Comparison of ENCODE assay signal across 1 cellular context in the genomic region with DNA sequence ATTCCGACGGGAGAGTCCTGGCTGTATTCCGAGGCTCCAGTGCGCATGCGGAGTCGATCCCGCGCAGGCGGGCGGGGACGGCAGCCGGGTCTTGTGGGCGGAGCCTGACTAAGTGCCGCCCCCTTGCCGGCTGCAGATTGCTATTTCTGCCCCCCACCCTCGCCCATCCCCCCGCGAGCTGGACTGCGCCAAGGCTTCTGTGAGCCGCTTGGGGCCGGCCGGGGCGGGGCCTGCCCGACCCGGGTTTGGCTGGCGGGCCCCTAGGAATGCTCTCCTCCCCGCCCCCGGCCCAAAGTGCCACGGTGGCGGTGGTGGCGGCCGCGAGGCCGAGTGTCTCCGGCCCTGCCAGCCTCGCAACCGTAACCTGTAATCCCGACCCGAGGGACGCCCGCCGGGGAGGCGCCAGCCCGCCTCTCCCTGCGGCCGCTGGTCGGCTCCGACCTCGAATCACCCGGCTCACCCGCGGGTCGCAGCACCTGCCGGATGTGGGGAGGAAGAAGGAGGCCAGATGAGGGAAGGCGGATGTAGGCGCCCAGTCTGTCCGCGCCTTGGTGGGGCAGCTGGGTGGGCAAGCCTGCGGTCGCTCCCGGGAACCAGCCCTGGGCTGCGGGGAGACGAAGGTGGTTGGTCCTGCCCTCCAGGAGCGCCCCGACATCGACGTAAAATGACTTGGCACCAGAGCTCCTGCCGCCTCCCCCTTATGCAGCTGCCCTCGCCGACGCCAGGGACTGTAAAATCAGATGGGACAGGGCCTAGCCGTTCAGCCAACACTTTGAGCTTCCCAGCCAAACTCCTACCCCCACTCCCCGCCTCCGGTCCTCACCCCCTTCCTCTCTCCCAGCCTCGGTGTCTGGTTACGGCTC.
TF ChIP-seq lines count a peak whose summit lies in the region.

No MANE protein-coding gene starts in this region.

TF ChIP-seq in A549, 52 proteins besides CTCF, POLR2A, EP300 and RAD21 (continued from another document):
- TF ChIP-seq, protein P1, sequence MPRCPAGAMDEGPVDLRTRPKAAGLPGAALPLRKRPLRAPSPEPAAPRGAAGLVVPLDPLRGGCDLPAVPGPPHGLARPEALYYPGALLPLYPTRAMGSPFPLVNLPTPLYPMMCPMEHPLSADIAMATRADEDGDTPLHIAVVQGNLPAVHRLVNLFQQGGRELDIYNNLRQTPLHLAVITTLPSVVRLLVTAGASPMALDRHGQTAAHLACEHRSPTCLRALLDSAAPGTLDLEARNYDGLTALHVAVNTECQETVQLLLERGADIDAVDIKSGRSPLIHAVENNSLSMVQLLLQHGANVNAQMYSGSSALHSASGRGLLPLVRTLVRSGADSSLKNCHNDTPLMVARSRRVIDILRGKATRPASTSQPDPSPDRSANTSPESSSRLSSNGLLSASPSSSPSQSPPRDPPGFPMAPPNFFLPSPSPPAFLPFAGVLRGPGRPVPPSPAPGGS (IDR thresholded peaks at IDR 0.05) = peak; percentile 66; the same call in 1 of the 3 replicates
- TF ChIP-seq KDM1A (IDR thresholded peaks at IDR 0.05; ENCODE audit: low read depth) (no peak), ESRRA (IDR thresholded peaks at IDR 0.05; ENCODE audit: borderline replicate concordance, low read length) (no peak), CBX8 (IDR thresholded peaks at IDR 0.05) (no peak), RFX5 (IDR thresholded peaks at IDR 0.05) (no peak), MAFK (IDR thresholded peaks at IDR 0.05; ENCODE audit: partially characterized antibody) (no peak), ZSCAN20 (CRISPR knock-in tag; IDR thresholded peaks at IDR 0.05) (no peak), PHF8 (IDR thresholded peaks at IDR 0.05; ENCODE audit: borderline replicate concordance, low read depth) (0 out of 2 replicates have a peak, but pooled peaks have one; percentile 23), JUN (IDR thresholded peaks at IDR 0.05) (peak; percentile 49 to 87; a peak in 4 of 5 replicates), TP53 (CRISPR knock-in tag; IDR thresholded peaks at IDR 0.05) (no peak), ZC3H11A (IDR thresholded peaks at IDR 0.05) (no peak), RNF2 (IDR thresholded peaks at IDR 0.05; ENCODE audit: borderline replicate concordance, low read depth) (no peak), NPAS2 (CRISPR knock-in tag; IDR thresholded peaks at IDR 0.05; ENCODE audit: borderline replicate concordance) (no peak), CBX2 (IDR thresholded peaks at IDR 0.05; ENCODE audit: borderline replicate concordance, low read depth) (no peak), ZNF302 (CRISPR knock-in tag; IDR thresholded peaks at IDR 0.05) (no peak), CHD2 (IDR thresholded peaks at IDR 0.05; ENCODE audit: low read length, partially characterized antibody) (no peak), JUNB (IDR thresholded peaks at IDR 0.05) (no peak), RARB (CRISPR knock-in tag; IDR thresholded peaks at IDR 0.05) (no peak), BHLHE40 (IDR thresholded peaks at IDR 0.05; ENCODE audit: low read depth, low read length) (no peak), MAZ (IDR thresholded peaks at IDR 0.05; ENCODE audit: borderline replicate concordance, low read depth, low read length) (peak; percentile 72; the same call in 1 of the 2 replicates), ZFP36 (IDR thresholded peaks at IDR 0.05; ENCODE audit: borderline replicate concordance, partially characterized antibody) (no peak), CHD4 (IDR thresholded peaks at IDR 0.05; ENCODE audit: borderline replicate concordance) (no peak), HOXA7 (CRISPR knock-in tag; IDR thresholded peaks at IDR 0.05) (no peak), MYC (IDR thresholded peaks at IDR 0.05; ENCODE audit: borderline replicate concordance, low read length) (peak; percentile 65; the same call in 1 of the 2 replicates), FOXS1 (CRISPR knock-in tag; IDR thresholded peaks at IDR 0.05) (no peak), EHMT2 (IDR thresholded peaks at IDR 0.05; ENCODE audit: low read depth) (no peak), POLR2AphosphoS2 (conservative IDR thresholded peaks at IDR 0.05; ENCODE audit: low read length) (no peak), NFE2L2 (conservative IDR thresholded peaks at IDR 0.05; ENCODE audit: low read length) (no peak), FOSL2 (IDR thresholded peaks at IDR 0.05) (no peak), FOSL2 (CRISPR knock-in tag; IDR thresholded peaks at IDR 0.05) (no peak), HEYL (CRISPR knock-in tag; IDR thresholded peaks at IDR 0.05) (no peak), HOXB13 (CRISPR knock-in tag; IDR thresholded peaks at IDR 0.05; ENCODE audit: low read depth) (peak; percentile 54; the same call in 1 of the 2 replicates), SMC3 (IDR thresholded peaks at IDR 0.05) (no peak), FOSB (CRISPR knock-in tag; IDR thresholded peaks at IDR 0.05) (no peak), CEBPB (IDR thresholded peaks at IDR 0.05) (no peak), NR3C1 (IDR thresholded peaks at IDR 0.05) (no peak), SREBF2 (IDR thresholded peaks at IDR 0.05) (no peak), HDAC2 (IDR thresholded peaks at IDR 0.05) (no peak), EHF (CRISPR knock-in tag; IDR thresholded peaks at IDR 0.05) (no peak), GATA3 (IDR thresholded peaks at IDR 0.05; ENCODE audit: borderline replicate concordance) (peak; percentile 34; the same call in 1 of the 2 replicates)
- TF ChIP-seq, protein P2, sequence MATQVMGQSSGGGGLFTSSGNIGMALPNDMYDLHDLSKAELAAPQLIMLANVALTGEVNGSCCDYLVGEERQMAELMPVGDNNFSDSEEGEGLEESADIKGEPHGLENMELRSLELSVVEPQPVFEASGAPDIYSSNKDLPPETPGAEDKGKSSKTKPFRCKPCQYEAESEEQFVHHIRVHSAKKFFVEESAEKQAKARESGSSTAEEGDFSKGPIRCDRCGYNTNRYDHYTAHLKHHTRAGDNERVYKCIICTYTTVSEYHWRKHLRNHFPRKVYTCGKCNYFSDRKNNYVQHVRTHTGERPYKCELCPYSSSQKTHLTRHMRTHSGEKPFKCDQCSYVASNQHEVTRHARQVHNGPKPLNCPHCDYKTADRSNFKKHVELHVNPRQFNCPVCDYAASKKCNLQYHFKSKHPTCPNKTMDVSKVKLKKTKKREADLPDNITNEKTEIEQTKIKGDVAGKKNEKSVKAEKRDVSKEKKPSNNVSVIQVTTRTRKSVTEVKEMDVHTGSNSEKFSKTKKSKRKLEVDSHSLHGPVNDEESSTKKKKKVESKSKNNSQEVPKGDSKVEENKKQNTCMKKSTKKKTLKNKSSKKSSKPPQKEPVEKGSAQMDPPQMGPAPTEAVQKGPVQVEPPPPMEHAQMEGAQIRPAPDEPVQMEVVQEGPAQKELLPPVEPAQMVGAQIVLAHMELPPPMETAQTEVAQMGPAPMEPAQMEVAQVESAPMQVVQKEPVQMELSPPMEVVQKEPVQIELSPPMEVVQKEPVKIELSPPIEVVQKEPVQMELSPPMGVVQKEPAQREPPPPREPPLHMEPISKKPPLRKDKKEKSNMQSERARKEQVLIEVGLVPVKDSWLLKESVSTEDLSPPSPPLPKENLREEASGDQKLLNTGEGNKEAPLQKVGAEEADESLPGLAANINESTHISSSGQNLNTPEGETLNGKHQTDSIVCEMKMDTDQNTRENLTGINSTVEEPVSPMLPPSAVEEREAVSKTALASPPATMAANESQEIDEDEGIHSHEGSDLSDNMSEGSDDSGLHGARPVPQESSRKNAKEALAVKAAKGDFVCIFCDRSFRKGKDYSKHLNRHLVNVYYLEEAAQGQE (IDR thresholded peaks at IDR 0.05) = peak; percentile 22; the same call in 1 of the 2 replicates
- TF ChIP-seq, protein P3, sequence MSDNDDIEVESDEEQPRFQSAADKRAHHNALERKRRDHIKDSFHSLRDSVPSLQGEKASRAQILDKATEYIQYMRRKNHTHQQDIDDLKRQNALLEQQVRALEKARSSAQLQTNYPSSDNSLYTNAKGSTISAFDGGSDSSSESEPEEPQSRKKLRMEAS (IDR thresholded peaks at IDR 0.05) = peak; percentile 56
- TF ChIP-seq, protein P4, sequence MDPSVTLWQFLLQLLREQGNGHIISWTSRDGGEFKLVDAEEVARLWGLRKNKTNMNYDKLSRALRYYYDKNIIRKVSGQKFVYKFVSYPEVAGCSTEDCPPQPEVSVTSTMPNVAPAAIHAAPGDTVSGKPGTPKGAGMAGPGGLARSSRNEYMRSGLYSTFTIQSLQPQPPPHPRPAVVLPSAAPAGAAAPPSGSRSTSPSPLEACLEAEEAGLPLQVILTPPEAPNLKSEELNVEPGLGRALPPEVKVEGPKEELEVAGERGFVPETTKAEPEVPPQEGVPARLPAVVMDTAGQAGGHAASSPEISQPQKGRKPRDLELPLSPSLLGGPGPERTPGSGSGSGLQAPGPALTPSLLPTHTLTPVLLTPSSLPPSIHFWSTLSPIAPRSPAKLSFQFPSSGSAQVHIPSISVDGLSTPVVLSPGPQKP (IDR thresholded peaks at IDR 0.05; ENCODE audit: low read depth, low read length) = no peak
- TF ChIP-seq, protein P5, sequence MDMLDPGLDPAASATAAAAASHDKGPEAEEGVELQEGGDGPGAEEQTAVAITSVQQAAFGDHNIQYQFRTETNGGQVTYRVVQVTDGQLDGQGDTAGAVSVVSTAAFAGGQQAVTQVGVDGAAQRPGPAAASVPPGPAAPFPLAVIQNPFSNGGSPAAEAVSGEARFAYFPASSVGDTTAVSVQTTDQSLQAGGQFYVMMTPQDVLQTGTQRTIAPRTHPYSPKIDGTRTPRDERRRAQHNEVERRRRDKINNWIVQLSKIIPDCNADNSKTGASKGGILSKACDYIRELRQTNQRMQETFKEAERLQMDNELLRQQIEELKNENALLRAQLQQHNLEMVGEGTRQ (IDR thresholded peaks at IDR 0.05) = no peak
- TF ChIP-seq, protein P6, sequence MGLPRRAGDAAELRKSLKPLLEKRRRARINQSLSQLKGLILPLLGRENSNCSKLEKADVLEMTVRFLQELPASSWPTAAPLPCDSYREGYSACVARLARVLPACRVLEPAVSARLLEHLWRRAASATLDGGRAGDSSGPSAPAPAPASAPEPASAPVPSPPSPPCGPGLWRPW (IDR thresholded peaks at IDR 0.05) = no peak
- TF ChIP-seq, protein P7, sequence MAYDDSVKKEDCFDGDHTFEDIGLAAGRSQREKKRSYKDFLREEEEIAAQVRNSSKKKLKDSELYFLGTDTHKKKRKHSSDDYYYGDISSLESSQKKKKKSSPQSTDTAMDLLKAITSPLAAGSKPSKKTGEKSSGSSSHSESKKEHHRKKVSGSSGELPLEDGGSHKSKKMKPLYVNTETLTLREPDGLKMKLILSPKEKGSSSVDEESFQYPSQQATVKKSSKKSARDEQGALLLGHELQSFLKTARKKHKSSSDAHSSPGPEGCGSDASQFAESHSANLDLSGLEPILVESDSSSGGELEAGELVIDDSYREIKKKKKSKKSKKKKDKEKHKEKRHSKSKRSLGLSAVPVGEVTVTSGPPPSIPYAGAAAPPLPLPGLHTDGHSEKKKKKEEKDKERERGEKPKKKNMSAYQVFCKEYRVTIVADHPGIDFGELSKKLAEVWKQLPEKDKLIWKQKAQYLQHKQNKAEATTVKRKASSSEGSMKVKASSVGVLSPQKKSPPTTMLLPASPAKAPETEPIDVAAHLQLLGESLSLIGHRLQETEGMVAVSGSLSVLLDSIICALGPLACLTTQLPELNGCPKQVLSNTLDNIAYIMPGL (CRISPR knock-in tag; IDR thresholded peaks at IDR 0.05; ENCODE audit: borderline replicate concordance) = no peak
- TF ChIP-seq, protein P8, sequence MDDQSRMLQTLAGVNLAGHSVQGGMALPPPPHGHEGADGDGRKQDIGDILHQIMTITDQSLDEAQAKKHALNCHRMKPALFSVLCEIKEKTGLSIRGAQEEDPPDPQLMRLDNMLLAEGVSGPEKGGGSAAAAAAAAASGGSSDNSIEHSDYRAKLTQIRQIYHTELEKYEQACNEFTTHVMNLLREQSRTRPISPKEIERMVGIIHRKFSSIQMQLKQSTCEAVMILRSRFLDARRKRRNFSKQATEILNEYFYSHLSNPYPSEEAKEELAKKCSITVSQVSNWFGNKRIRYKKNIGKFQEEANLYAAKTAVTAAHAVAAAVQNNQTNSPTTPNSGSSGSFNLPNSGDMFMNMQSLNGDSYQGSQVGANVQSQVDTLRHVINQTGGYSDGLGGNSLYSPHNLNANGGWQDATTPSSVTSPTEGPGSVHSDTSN (IDR thresholded peaks at IDR 0.05) = peak; percentile 21; the same call in 1 of the 2 replicates
- TF ChIP-seq, protein P9, sequence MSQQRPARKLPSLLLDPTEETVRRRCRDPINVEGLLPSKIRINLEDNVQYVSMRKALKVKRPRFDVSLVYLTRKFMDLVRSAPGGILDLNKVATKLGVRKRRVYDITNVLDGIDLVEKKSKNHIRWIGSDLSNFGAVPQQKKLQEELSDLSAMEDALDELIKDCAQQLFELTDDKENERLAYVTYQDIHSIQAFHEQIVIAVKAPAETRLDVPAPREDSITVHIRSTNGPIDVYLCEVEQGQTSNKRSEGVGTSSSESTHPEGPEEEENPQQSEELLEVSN (IDR thresholded peaks at IDR 0.05; ENCODE audit: borderline replicate concordance, low read depth) = peak; percentile 70; the same call in 1 of the 2 replicates
- TF ChIP-seq, protein P10, sequence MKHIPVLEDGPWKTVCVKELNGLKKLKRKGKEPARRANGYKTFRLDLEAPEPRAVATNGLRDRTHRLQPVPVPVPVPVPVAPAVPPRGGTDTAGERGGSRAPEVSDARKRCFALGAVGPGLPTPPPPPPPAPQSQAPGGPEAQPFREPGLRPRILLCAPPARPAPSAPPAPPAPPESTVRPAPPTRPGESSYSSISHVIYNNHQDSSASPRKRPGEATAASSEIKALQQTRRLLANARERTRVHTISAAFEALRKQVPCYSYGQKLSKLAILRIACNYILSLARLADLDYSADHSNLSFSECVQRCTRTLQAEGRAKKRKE (CRISPR knock-in tag; IDR thresholded peaks at IDR 0.05; ENCODE audit: low read depth) = peak; percentile 39; the same call in 1 of the 2 replicates
